ENCODE assay signal across 23 cellular contexts in the genomic region with DNA sequence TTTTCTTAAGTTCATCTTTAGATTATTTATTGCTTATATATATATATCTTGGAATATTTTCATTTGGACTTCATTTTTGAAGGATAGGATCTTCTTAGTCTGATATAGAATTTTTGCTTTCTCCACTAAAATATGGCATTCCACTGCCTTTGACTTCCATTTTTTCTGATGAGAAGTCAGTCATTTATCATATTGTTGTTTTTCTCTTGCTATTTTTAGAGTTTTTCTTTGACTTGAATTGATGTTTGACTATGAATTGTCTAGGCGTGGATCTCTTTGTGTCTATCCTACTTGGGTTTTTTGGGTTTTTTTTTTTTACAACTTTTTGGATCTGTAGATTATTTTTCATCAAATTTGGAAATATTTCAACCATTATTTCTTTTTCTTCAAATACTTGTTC.
"Had no signal": no experiment of that assay in that cellular context is flagged by ENCODE, and none has a peak within 500 bp of the region (broad histone marks: within the 10 kb centered on the region; RNA-seq: fewer than 3 reads in every experiment).

No MANE protein-coding gene starts in this region.

- H3K9me3 ChIP-seq: breast epithelium had no signal

- H3K36me3 ChIP-seq: breast epithelium had no signal

- H3K27me3 ChIP-seq: breast epithelium had no signal

- ATAC-seq: activated CD4-positive, alpha-beta T cell treated with anti-CD3 and anti-CD28 coated beads for 36 hours; Right ventricle myocardium inferior; T-cell had no signal

- H3K4me2 ChIP-seq: PC-9 had no signal

- FAIRE-seq: TTC549 had no signal

- H3K27ac Mint-ChIP-seq: activated CD4-positive, alpha-beta memory T cell treated with anti-CD3 and anti-CD28 coated beads, Interleukin-2, amount 10 ng/mL, durations not matched to agents 7 days and 5 days; activated CD4-positive, alpha-beta T cell treated with anti-CD3 and anti-CD28 coated beads for 36 hours; T-cell had no signal

- DNase-seq: activated CD4-positive, alpha-beta memory T cell treated with anti-CD3 and anti-CD28 coated beads, Interleukin-2, amount 10 ng/mL, durations not matched to agents 7 days and 5 days; activated CD4-positive, alpha-beta T cell treated with anti-CD3 and anti-CD28 coated beads for 36 hours; activated CD4-positive, alpha-beta T cell treated with anti-CD3 and anti-CD28 coated beads, Interleukin-2, amount 50 U/mL, for 1 hour; activated naive CD4-positive, alpha-beta T cell treated with anti-CD3 and anti-CD28 coated beads, Interleukin-2, amount 50 U/mL, for 16 hours; activated T-cell treated with anti-CD3 and anti-CD28 coated beads for 4 hours; aorta; caudate nucleus; Kasumi-1; NCI-H146; NCI-H187 treated with DMSO at 0.1 percent for 48 hours; NCI-H2081 treated with DMSO at 0.1 percent for 48 hours; NCI-H446; NCI-H524; PC-9; RPMI8226; T-cell; T-helper 2 cell; T1000 had no signal

- H3K27ac ChIP-seq: breast epithelium, PC-9, SK-N-MC, VCaP had no signal

- H3K4me1 ChIP-seq: breast epithelium had no signal

- H3K4me3 ChIP-seq: breast epithelium, PC-9, SK-N-MC had no signal

- H2AFZ ChIP-seq: PC-9 had no signal
